In the genomic region with DNA sequence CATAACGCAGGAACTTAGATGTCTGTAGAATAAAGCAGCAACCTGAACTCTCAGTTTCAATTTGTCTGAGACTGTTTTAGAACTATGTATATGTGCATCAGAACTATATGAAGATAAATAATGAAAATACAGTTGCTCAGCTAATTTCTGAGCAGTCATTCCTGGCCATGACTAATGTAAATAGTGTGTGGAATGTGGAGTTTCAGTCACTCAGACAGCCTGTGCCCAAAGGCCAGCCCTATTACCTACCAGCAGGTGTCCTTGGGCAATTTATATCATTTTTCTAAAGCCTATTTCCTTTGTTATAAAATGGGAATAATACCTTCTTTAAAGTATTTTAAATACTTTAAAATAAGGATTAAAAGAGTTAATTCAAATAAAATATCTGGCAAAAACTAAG, we compare ENCODE assay signal across 22 cellular contexts. TPM values are rescaled to one million over a fixed set of nuclear protein-coding genes. Genes with fewer than 3 reads are reported as not detected.
DNase-seq lines count a peak whose midpoint lies in the region; ATAC-seq, FAIRE-seq and TF ChIP-seq lines count a peak whose summit lies in the region.
"Had no signal": no experiment of that assay in that cellular context is flagged by ENCODE, and none has a peak within 500 bp of the region (broad histone marks: within the 10 kb centered on the region; RNA-seq: fewer than 3 reads in every experiment).

No MANE protein-coding gene starts in this region.

- peak; percentile 12 for DNase-seq in H54 (ENCODE audit: insufficient read length, low spot score)
- DNase-seq in PC-3, result peak; percentile 66
- DNase-seq in hepatocyte (ENCODE audit: low spot score), result peak; percentile 34
- no peak for DNase-seq in upper lobe of right lung
- no peak for DNase-seq in caudate nucleus (lab: John Stamatoyannopoulos, UW)
- no peak for DNase-seq in activated naive CD4-positive, alpha-beta T cell treated with Interleukin-2 at 50 U/mL for 16 hours
- DNase-seq: activated CD8-positive, alpha-beta T cell treated with anti-CD3 and anti-CD28 coated beads, Interleukin-2, amount 10 ng/mL, durations not matched to agents 7 days and 5 days; activated naive CD4-positive, alpha-beta T cell; CD8-positive, alpha-beta memory T cell; GOT3; heart left ventricle; KBM-7; MV-4-11; NCI-H1694 treated with DMSO at 0.1 percent for 48 hours; NCI-H774; nephron progenitor cell; SIG-M5 had no signal

- H3K27me3 ChIP-seq in PC-3 (ENCODE audit: low read length) (no peaks in the 10 kb centered on the region), hepatocyte (no peaks in the 10 kb centered on the region), upper lobe of right lung (no peaks in the 10 kb centered on the region)
- H3K27me3 ChIP-seq: heart left ventricle, suprapubic skin had no signal

- no peak for TF ChIP-seq POLR2A in H54 (IDR thresholded peaks at IDR 0.05; ENCODE audit: low read depth, low read length)

- CTCF ChIA-PET in PC-3 (lab: Charles Lee), result no interaction called here

- H3K9me3 ChIP-seq in PC-3 (ENCODE audit: low read length), result no peaks in the 10 kb centered on the region
- H3K9me3 ChIP-seq in hepatocyte (ENCODE audit: low read depth), result no peaks in the 10 kb centered on the region
- H3K9me3 ChIP-seq in upper lobe of right lung, result no peaks in the 10 kb centered on the region
- H3K9me3 ChIP-seq: heart left ventricle, suprapubic skin had no signal

- H3K4me3 ChIP-seq in PC-3 (ENCODE audit: low read length) (no peak overlapping the region), hepatocyte (no peak overlapping the region), upper lobe of right lung (no peak overlapping the region)
- H3K4me3 ChIP-seq: heart left ventricle, suprapubic skin had no signal

- H3K79me2 ChIP-seq in PC-3 (ENCODE audit: low read length) (no peaks in the 10 kb centered on the region), hepatocyte (no peaks in the 10 kb centered on the region)

- intact Hi-C loops in PC-3 (cut with micrococcal nuclease), result no loop called here
- intact Hi-C loops in upper lobe of right lung (cut with DNase I), result no loop called here

- H3K9ac ChIP-seq in PC-3 (ENCODE audit: low read length), result no peak overlapping the region

- TF ChIP-seq CTCF in PC-3 (conservative IDR thresholded peaks at IDR 0.05; ENCODE audit: low read depth, low read length), result no peak
- TF ChIP-seq CTCF in hepatocyte (IDR thresholded peaks at IDR 0.05; ENCODE audit: poor library complexity), result no peak
- TF ChIP-seq CTCF in upper lobe of right lung (IDR thresholded peaks at IDR 0.05), result no peak

- H3K27ac ChIP-seq in PC-3 (ENCODE audit: low read length) (no peak overlapping the region), hepatocyte (no peak overlapping the region), upper lobe of right lung (no peak overlapping the region), caudate nucleus (ENCODE audit: low read depth, low read length) (no peak overlapping the region)
- H3K27ac ChIP-seq: heart left ventricle, suprapubic skin had no signal

- H4K20me1 ChIP-seq in PC-3 (ENCODE audit: low read length) (no peaks in the 10 kb centered on the region), hepatocyte (ENCODE audit: insufficient read depth, poor library complexity, severe bottlenecking) (no peaks in the 10 kb centered on the region)

- H2AFZ ChIP-seq in PC-3 (ENCODE audit: low read length) (no peak overlapping the region), hepatocyte (no peak overlapping the region)

- FAIRE-seq in H54 (lab: Jason Lieb, UNC), result no peak
- FAIRE-seq: GM12892, GM19239 had no signal

- POLR2A ChIA-PET in PC-3 (lab: Charles Lee; ENCODE audit: unreplicated experiment), result no interaction called here

- H3F3A ChIP-seq in PC-3 (ENCODE audit: low read length, unreplicated experiment), result no peaks in the 10 kb centered on the region

- ATAC-seq in PC-3, result peak; percentile 69
- ATAC-seq in upper lobe of right lung, result peak; percentile 38
- no peak for ATAC-seq in GM18867 (IDR thresholded peaks at IDR 0.05; ENCODE audit: unreplicated experiment)
- ATAC-seq: activated CD4-positive, CD25-positive, alpha-beta regulatory T cell treated with anti-CD3 and anti-CD28 coated beads, Interleukin-2, amount 50 U/mL, for 24 hours; activated CD8-positive, alpha-beta T cell treated with anti-CD3 and anti-CD28 coated beads, Interleukin-2, amount 10 ng/mL, durations not matched to agents 7 days and 5 days; heart left ventricle had no signal

- H3K9me2 ChIP-seq in PC-3 (replicated peaks; ENCODE audit: low read length), result no peaks in the 10 kb centered on the region
- no peaks in the 10 kb centered on the region for H3K9me2 ChIP-seq in hepatocyte (replicated peaks; ENCODE audit: insufficient read depth)

- BruUV-seq in PC-3 (replicated peaks; lab: Mats Ljungman, UMichigan), result no TSS peak

- H3K4me1 ChIP-seq in PC-3 (ENCODE audit: insufficient read depth, low read length), result peaks cover 5% of the 10 kb centered on the region; the same call in 1 of the 2 replicates
- H3K4me1 ChIP-seq in hepatocyte (ENCODE audit: insufficient read depth), result no peaks in the 10 kb centered on the region
- no peaks in the 10 kb centered on the region for H3K4me1 ChIP-seq in upper lobe of right lung
- H3K4me1 ChIP-seq: heart left ventricle, suprapubic skin had no signal

- H3K4me2 ChIP-seq in PC-3 (ENCODE audit: low read length) (no peak overlapping the region), hepatocyte (no peak overlapping the region)

- no peaks in the 10 kb centered on the region for H3K36me3 ChIP-seq in PC-3 (ENCODE audit: low read depth, low read length)
- no peaks in the 10 kb centered on the region for H3K36me3 ChIP-seq in hepatocyte (replicated peaks; ENCODE audit: insufficient read depth, low read depth)
- H3K36me3 ChIP-seq in upper lobe of right lung, result no peaks in the 10 kb centered on the region
- H3K36me3 ChIP-seq: heart left ventricle, suprapubic skin had no signal

- WGBS in hepatocyte (ENCODE audit: low lambda C conversion rate, missing lambda C conversion rate), result 93% methylated on average over 1 of the region's 1 CpG

RNA-seq across cellular contexts. Expression of gene RELL1, which starts 56.0 kb away (rescaled TPM):
- total RNA-seq in PC-3 (2014; rRNA removed) (14.6 and 19.5 TPM in 2 replicates), hepatocyte (39.8 and 44.8 TPM in 2 replicates), upper lobe of right lung (49.1 TPM)
- 5.5 and 10.0 TPM in 2 replicates for polyA plus RNA-seq in hepatocyte

Comparison
In these comparisons a context has a peak if more than half of its experiments do, and no peak if none do; other contexts are left out.
1. DNase-seq: peak in H54 (single experiment), PC-3 (single experiment) and hepatocyte (single experiment); none in upper lobe of right lung (single experiment), caudate nucleus (0 of 61) and activated naive CD4-positive, alpha-beta T cell treated with Interleukin-2 at 50 U/mL for 16 hours (single experiment).